Comparison of ENCODE assay signal across 9 cellular contexts in genomic region chr4:1727117-1728031, GRCh38. TPM values are rescaled to one million over a fixed set of nuclear protein-coding genes. Genes with fewer than 3 reads are reported as not detected.
DNase-seq lines count a peak whose midpoint lies in the region; ATAC-seq and TF ChIP-seq lines count a peak whose summit lies in the region.
"Had no signal": no experiment of that assay in that cellular context is flagged by ENCODE, and none has a peak within 500 bp of the region (broad histone marks: within the 10 kb centered on the region; RNA-seq: fewer than 3 reads in every experiment).

No MANE protein-coding gene starts in this region.

- H3K4me3 Mint-ChIP-seq in activated naive CD8-positive, alpha-beta T cell treated with anti-CD3 and anti-CD28 coated beads for 36 hours: no peak overlapping the region
- no peak overlapping the region for H3K4me3 Mint-ChIP-seq in activated naive CD8-positive, alpha-beta T cell treated with anti-CD3 and anti-CD28 coated beads, Interleukin-2, amount 50 U/mL, for 24 hours

- no peaks in the 10 kb centered on the region for H3K27me3 Mint-ChIP-seq in activated naive CD8-positive, alpha-beta T cell treated with anti-CD3 and anti-CD28 coated beads for 36 hours
- H3K27me3 Mint-ChIP-seq in activated naive CD8-positive, alpha-beta T cell treated with anti-CD3 and anti-CD28 coated beads, Interleukin-2, amount 50 U/mL, for 24 hours: no peaks in the 10 kb centered on the region
- H3K27me3 Mint-ChIP-seq: CD4-positive, CD25-positive, alpha-beta regulatory T cell had no signal

- peaks cover 2% of the 10 kb centered on the region for H3K36me3 ChIP-seq in kidney epithelial cell (ENCODE audit: control insufficient read depth, insufficient read depth, low read length)

- peaks cover 67% of the 10 kb centered on the region for H3K36me3 Mint-ChIP-seq in activated naive CD8-positive, alpha-beta T cell treated with anti-CD3 and anti-CD28 coated beads for 36 hours
- H3K36me3 Mint-ChIP-seq in activated naive CD8-positive, alpha-beta T cell treated with anti-CD3 and anti-CD28 coated beads, Interleukin-2, amount 50 U/mL, for 24 hours (ENCODE audit: low read depth): peaks cover 63% of the 10 kb centered on the region

- no peak for TF ChIP-seq CTCF in kidney epithelial cell (IDR thresholded peaks at IDR 0.05; ENCODE audit: insufficient read depth, low read length, poor library complexity, severe bottlenecking)

- no peaks in the 10 kb centered on the region for H3K27me3 ChIP-seq in kidney epithelial cell (ENCODE audit: control insufficient read depth, insufficient read depth, low read length)

- no peak for ATAC-seq in activated naive CD8-positive, alpha-beta T cell treated with anti-CD3 and anti-CD28 coated beads, Interleukin-2, amount 50 U/mL, for 24 hours
- no peak for ATAC-seq in HG03378 (IDR thresholded peaks at IDR 0.05; ENCODE audit: unreplicated experiment)

- H3K4me3 ChIP-seq in kidney epithelial cell (ENCODE audit: low read depth, low read length): no peak overlapping the region

- H3K4me1 Mint-ChIP-seq in activated naive CD8-positive, alpha-beta T cell treated with anti-CD3 and anti-CD28 coated beads for 36 hours: peaks cover 46% of the 10 kb centered on the region
- H3K4me1 Mint-ChIP-seq in activated naive CD8-positive, alpha-beta T cell treated with anti-CD3 and anti-CD28 coated beads, Interleukin-2, amount 50 U/mL, for 24 hours: peaks cover 63% of the 10 kb centered on the region

- DNase-seq in activated naive CD8-positive, alpha-beta T cell treated with anti-CD3 and anti-CD28 coated beads for 36 hours: no peak
- no peak for DNase-seq in activated naive CD8-positive, alpha-beta T cell treated with anti-CD3 and anti-CD28 coated beads, Interleukin-2, amount 50 U/mL, for 24 hours
- DNase-seq in astrocyte of the hippocampus (ENCODE audit: low read depth, low spot score): peak; percentile 92
- peak; percentile 82 for DNase-seq in kidney epithelial cell (ENCODE audit: low read depth)
- no peak for DNase-seq in globus pallidus (ENCODE audit: low spot score)
- no peak for DNase-seq in NCI-H345 treated with DMSO at 0.1 percent for 48 hours (lab: John Stamatoyannopoulos, UW; ENCODE audit: unreplicated experiment)
- DNase-seq in cortex of kidney (lab: John Stamatoyannopoulos, UW): no peak
- DNase-seq: CD4-positive, CD25-positive, alpha-beta regulatory T cell had no signal

- H3K27ac Mint-ChIP-seq in activated naive CD8-positive, alpha-beta T cell treated with anti-CD3 and anti-CD28 coated beads for 36 hours: peak overlapping the region; percentile 38
- no peak overlapping the region for H3K27ac Mint-ChIP-seq in activated naive CD8-positive, alpha-beta T cell treated with anti-CD3 and anti-CD28 coated beads, Interleukin-2, amount 50 U/mL, for 24 hours

- no peaks in the 10 kb centered on the region for H3K9me3 Mint-ChIP-seq in activated naive CD8-positive, alpha-beta T cell treated with anti-CD3 and anti-CD28 coated beads for 36 hours
- H3K9me3 Mint-ChIP-seq in activated naive CD8-positive, alpha-beta T cell treated with anti-CD3 and anti-CD28 coated beads, Interleukin-2, amount 50 U/mL, for 24 hours: no peaks in the 10 kb centered on the region

RNA-seq across cellular contexts. Expression of gene TACC3, which starts 6.1 kb away (rescaled TPM):
- total RNA-seq in activated naive CD8-positive, alpha-beta T cell treated with anti-CD3 and anti-CD28 coated beads for 36 hours: 100 to 1,000 TPM; 189 to 190 TPM
- total RNA-seq in kidney epithelial cell: 13.9 and 15.3 TPM in 2 replicates

RNA-seq across cellular contexts. Expression of gene TMEM129, which starts 6.3 kb away (rescaled TPM):
- total RNA-seq in activated naive CD8-positive, alpha-beta T cell treated with anti-CD3 and anti-CD28 coated beads for 36 hours: 10 to 100 TPM; 20.5 to 20.8 TPM
- 63.5 and 66.1 TPM in 2 replicates for total RNA-seq in kidney epithelial cell

RNA-seq across cellular contexts. Expression of gene SLBP, which starts 15.3 kb away (rescaled TPM):
- 100 to 1,000 TPM; 183 to 184 TPM for total RNA-seq in activated naive CD8-positive, alpha-beta T cell treated with anti-CD3 and anti-CD28 coated beads for 36 hours
- total RNA-seq in kidney epithelial cell: 66.0 and 74.8 TPM in 2 replicates

RNA-seq across cellular contexts. Expression of gene FAM53A, which starts 43.3 kb away (rescaled TPM):
- total RNA-seq in activated naive CD8-positive, alpha-beta T cell treated with anti-CD3 and anti-CD28 coated beads for 36 hours: 1 to 10 TPM in 1 of 2 experiments, under 1 TPM in 1; 0.82 to 1.3 TPM
- 1.1 and 5.2 TPM in 2 replicates for total RNA-seq in kidney epithelial cell

Comparison
In these comparisons a context has a peak if more than half of its experiments do, and no peak if none do; other contexts are left out.
1. DNase-seq: peak in astrocyte of the hippocampus (single experiment) and kidney epithelial cell (single experiment); none in activated naive CD8-positive, alpha-beta T cell treated with anti-CD3 and anti-CD28 coated beads for 36 hours (single experiment), activated naive CD8-positive, alpha-beta T cell treated with anti-CD3 and anti-CD28 coated beads, Interleukin-2, amount 50 U/mL, for 24 hours (single experiment), globus pallidus (single experiment), NCI-H345 treated with DMSO at 0.1 percent for 48 hours (single experiment) and cortex of kidney (single experiment).
2. RNA of gene TACC3, which starts 6.1 kb away (total RNA-seq): 189 to 190 TPM in activated naive CD8-positive, alpha-beta T cell treated with anti-CD3 and anti-CD28 coated beads for 36 hours; 13.9 to 15.3 TPM in kidney epithelial cell; every median in the first group is over 10 times any median in the second.